In the genomic region with DNA sequence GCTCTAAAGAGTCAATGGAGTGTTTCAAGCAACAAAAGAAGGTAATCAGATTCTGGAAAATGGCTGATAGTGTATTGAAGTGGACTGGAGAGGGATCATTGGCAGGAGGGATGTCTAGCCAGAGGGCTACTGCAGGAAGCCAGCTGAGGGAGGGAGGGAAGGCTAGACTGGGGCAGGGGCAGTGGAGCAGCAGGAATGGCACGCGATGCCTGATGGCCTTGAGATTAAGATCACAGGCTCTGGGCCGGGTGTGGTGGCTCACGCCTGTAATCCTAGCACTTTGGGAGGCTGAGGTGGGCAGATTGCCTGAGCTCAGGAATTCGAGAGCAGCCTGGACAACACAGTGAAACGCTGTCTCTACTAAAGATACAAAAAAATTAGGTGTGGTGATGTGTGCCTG, we compare ENCODE assay signal across 20 cellular contexts.
"Had no signal": no experiment of that assay in that cellular context is flagged by ENCODE, and none has a peak within 500 bp of the region (broad histone marks: within the 10 kb centered on the region; RNA-seq: fewer than 3 reads in every experiment).

No MANE protein-coding gene starts in this region.

- H3K27me3 ChIP-seq: body of pancreas, colonic mucosa had no signal

- H3K4me1 ChIP-seq: colonic mucosa had no signal

- H3K36me3 ChIP-seq: colonic mucosa, tibial artery had no signal

- H3K27ac Mint-ChIP-seq: activated CD4-positive, alpha-beta T cell treated with anti-CD3 and anti-CD28 coated beads for 36 hours; activated naive CD8-positive, alpha-beta T cell; natural killer cell; T-helper 1 cell treated with Interleukin-12 subunit alpha and Interleukin-12 subunit beta and Interleukin-4 antibody, amounts not matched to agents 30 μg/mL and 1 μg/mL, for 36 hours had no signal

- H3K9me3 Mint-ChIP-seq: natural killer cell; T-helper 1 cell treated with Interleukin-12 subunit alpha and Interleukin-12 subunit beta and Interleukin-4 antibody, amounts not matched to agents 30 μg/mL and 1 μg/mL, for 36 hours had no signal

- H3K9me3 ChIP-seq: body of pancreas, colonic mucosa, tibial artery had no signal

- H3K27ac ChIP-seq: body of pancreas, colonic mucosa, skin epidermis, tibial artery had no signal

- H3K4me3 Mint-ChIP-seq: activated CD4-positive, alpha-beta T cell treated with anti-CD3 and anti-CD28 coated beads for 36 hours; activated naive CD8-positive, alpha-beta T cell; natural killer cell; T-helper 1 cell treated with Interleukin-12 subunit alpha and Interleukin-12 subunit beta and Interleukin-4 antibody, amounts not matched to agents 30 μg/mL and 1 μg/mL, for 36 hours had no signal

- H3K4me3 ChIP-seq: body of pancreas, colonic mucosa, skin epidermis, tibial artery had no signal

- H3K36me3 Mint-ChIP-seq: activated naive CD8-positive, alpha-beta T cell; natural killer cell had no signal

- DNase-seq: activated CD4-positive, alpha-beta T cell treated with anti-CD3 and anti-CD28 coated beads for 36 hours; activated gamma-delta T cell treated with Interleukin-2 at 50 U/mL for 16 hours; amygdala; body of pancreas; central memory CD4-positive, alpha-beta T cell; hippocampal formation; kidney glomerular epithelial cell; left ventricle myocardium superior; mesenchymal stem cell; natural killer cell; posterior cingulate gyrus; stimulated activated CD4-positive, alpha-beta T cell treated with anti-CD3 and anti-CD28 coated beads, Interleukin-15, amount 100 ng/mL, for 24 hours; stimulated activated CD4-positive, alpha-beta T cell treated with anti-CD3 and anti-CD28 coated beads, Interleukin-4, amount 100 ng/mL, for 1 hour; stimulated activated naive CD4-positive, alpha-beta T cell; tibial artery had no signal

- ATAC-seq: activated CD4-positive, alpha-beta T cell treated with anti-CD3 and anti-CD28 coated beads for 36 hours; body of pancreas; esophagus mucosa; left ventricle myocardium superior; natural killer cell had no signal
